In genomic region chr1:29524285-29525065, GRCh38 we compare ENCODE assay signal across 20 cellular contexts.
"Had no signal": no experiment of that assay in that cellular context is flagged by ENCODE, and none has a peak within 500 bp of the region (broad histone marks: within the 10 kb centered on the region; RNA-seq: fewer than 3 reads in every experiment).

No MANE protein-coding gene starts in this region.

- DNase-seq: activated CD4-positive, alpha-beta T cell treated with anti-CD3 and anti-CD28 coated beads for 36 hours; activated CD8-positive, alpha-beta T cell treated with anti-CD3 and anti-CD28 coated beads, Interleukin-2, amount 10 ng/mL, durations not matched to agents 7 days and 5 days; cerebellar nuclear complex; dorsolateral prefrontal cortex; esophagus squamous epithelium; foreskin fibroblast; glutamatergic neuron; immature natural killer cell; left colon; retina; SK-N-SH; substantia nigra; T-helper 1 cell had no signal

- H3K4me1 Mint-ChIP-seq: activated CD4-positive, alpha-beta T cell treated with anti-CD3 and anti-CD28 coated beads for 36 hours; immature natural killer cell; memory B cell; stimulated activated effector memory CD8-positive, alpha-beta T cell treated with anti-CD3 and anti-CD28 coated beads, Interleukin-12 subunit alpha, Interleukin-12 subunit beta, amount 100 ng/mL, for 72 hours had no signal

- H3K4me3 Mint-ChIP-seq: activated CD4-positive, alpha-beta T cell treated with anti-CD3 and anti-CD28 coated beads for 36 hours; activated CD8-positive, alpha-beta T cell treated with anti-CD3 and anti-CD28 coated beads, Interleukin-2, amount 10 ng/mL, durations not matched to agents 7 days and 5 days; activated naive CD8-positive, alpha-beta T cell; immature natural killer cell; memory B cell; neural progenitor cell; stimulated activated effector memory CD8-positive, alpha-beta T cell treated with anti-CD3 and anti-CD28 coated beads, Interleukin-12 subunit alpha, Interleukin-12 subunit beta, amount 100 ng/mL, for 72 hours had no signal

- ATAC-seq: activated CD4-positive, alpha-beta T cell treated with anti-CD3 and anti-CD28 coated beads for 36 hours; activated CD8-positive, alpha-beta T cell treated with anti-CD3 and anti-CD28 coated beads, Interleukin-2, amount 10 ng/mL, durations not matched to agents 7 days and 5 days; left colon; stimulated activated effector memory CD8-positive, alpha-beta T cell treated with anti-CD3 and anti-CD28 coated beads, Interleukin-12 subunit alpha, Interleukin-12 subunit beta, amount 100 ng/mL, for 72 hours had no signal

- H3K27ac ChIP-seq: dorsolateral prefrontal cortex, esophagus squamous epithelium, neural progenitor cell, upper lobe of left lung, VCaP had no signal

- H3K4me3 ChIP-seq: dorsolateral prefrontal cortex, esophagus squamous epithelium, neural progenitor cell, smooth muscle cell, upper lobe of left lung had no signal

- H3K9me2 ChIP-seq: SK-N-SH had no signal

- H3K4me2 ChIP-seq: neural progenitor cell, SK-N-SH, smooth muscle cell had no signal

- H3K27ac Mint-ChIP-seq: activated CD4-positive, alpha-beta T cell treated with anti-CD3 and anti-CD28 coated beads for 36 hours; activated CD8-positive, alpha-beta T cell treated with anti-CD3 and anti-CD28 coated beads, Interleukin-2, amount 10 ng/mL, durations not matched to agents 7 days and 5 days; activated naive CD8-positive, alpha-beta T cell; immature natural killer cell; memory B cell; stimulated activated effector memory CD8-positive, alpha-beta T cell treated with anti-CD3 and anti-CD28 coated beads, Interleukin-12 subunit alpha, Interleukin-12 subunit beta, amount 100 ng/mL, for 72 hours had no signal

- H3K36me3 ChIP-seq: esophagus squamous epithelium, neural progenitor cell, upper lobe of left lung had no signal

- H3K4me1 ChIP-seq: esophagus squamous epithelium, upper lobe of left lung had no signal

- H3K36me3 Mint-ChIP-seq: activated naive CD8-positive, alpha-beta T cell; immature natural killer cell; memory B cell; neural progenitor cell; stimulated activated effector memory CD8-positive, alpha-beta T cell treated with anti-CD3 and anti-CD28 coated beads, Interleukin-12 subunit alpha, Interleukin-12 subunit beta, amount 100 ng/mL, for 72 hours had no signal

- H3K27me3 ChIP-seq: neural progenitor cell, upper lobe of left lung had no signal
